Comparison of ENCODE assay signal across 8 cellular contexts in genomic region chr5:170603578-170604565, GRCh38.
A peak's percentile ranks its signal among the peaks of the same experiment; 100 is the strongest.
DNase-seq lines count a peak whose midpoint lies in the region; ATAC-seq, FAIRE-seq and TF ChIP-seq lines count a peak whose summit lies in the region.

No MANE protein-coding gene starts in this region.

- no peaks in the 10 kb centered on the region for H3K9me3 ChIP-seq in kidney (ENCODE audit: control insufficient read depth in 1 of 2, low read length in 2 of 2)

- H3K4me1 ChIP-seq in kidney (ENCODE audit: control insufficient read depth in 1 of 2, insufficient read depth in 1 of 2, low read depth in 1 of 2, low read length in 2 of 2) = no peaks in the 10 kb centered on the region

- no peak overlapping the region for H3K27ac ChIP-seq in kidney (ENCODE audit: low read depth in 2 of 2, low read length in 2 of 2)

- H3K4me3 ChIP-seq in astrocyte of the spinal cord (ENCODE audit: low read depth, low read length) (no peak overlapping the region), kidney (ENCODE audit: low read length in 2 of 2) (no peak overlapping the region)

- no peak for FAIRE-seq in kidney (lab: Jason Lieb, UNC)

- peak; percentile 58 for TF ChIP-seq CTCF in GM10266 (IDR thresholded peaks at IDR 0.05; ENCODE audit: control insufficient read depth, insufficient read depth, low read depth, missing control alignments)
- TF ChIP-seq CTCF in astrocyte of the spinal cord (IDR thresholded peaks at IDR 0.05; ENCODE audit: low read depth, low read length) = peak; percentile 76
- peak; percentile 55 for TF ChIP-seq CTCF in kidney (IDR thresholded peaks at IDR 0.05; ENCODE audit: borderline replicate concordance, extremely low read depth, insufficient read depth)

- ATAC-seq in HG03521 (IDR thresholded peaks at IDR 0.05; ENCODE audit: unreplicated experiment) = peak; percentile 51
- no peak for ATAC-seq in GM21447 (IDR thresholded peaks at IDR 0.05; ENCODE audit: unreplicated experiment)

- intact Hi-C loops in kidney (cut with DNase I) = no loop called here

- DNase-seq in A172 (ENCODE audit: low spot score) = peak; percentile 56
- DNase-seq in GM10266 (ENCODE audit: extremely low spot score) = peak; percentile 67
- peak; percentile 46 for DNase-seq in RKO (ENCODE audit: low spot score)
- DNase-seq in astrocyte of the spinal cord (ENCODE audit: low read depth, low spot score) = peak; percentile 18
- DNase-seq in kidney = no peak
- peak; percentile 26 for DNase-seq in stimulated activated CD8-positive, alpha-beta memory T cell treated with anti-CD3 and anti-CD28 coated beads, Interleukin-15, amount 100 ng/mL, for 24 hours (ENCODE audit: low read depth)

- in situ Hi-C loops in astrocyte of the spinal cord (cut with HindIII; ENCODE audit: low sequenced_read_pairs) = no loop called here

- H3K9ac ChIP-seq in kidney (ENCODE audit: low read length in 2 of 2) = no peak overlapping the region

- H3K36me3 ChIP-seq in kidney (ENCODE audit: control insufficient read depth in 1 of 2, insufficient read depth in 2 of 2, low read length in 2 of 2) = no peaks in the 10 kb centered on the region
